In genomic region chr20:47500554-47500953, GRCh38 we compare ENCODE assay signal across 11 cellular contexts. TPM values are rescaled to one million over a fixed set of nuclear protein-coding genes. Genes with fewer than 3 reads are reported as not detected.
A peak's percentile ranks its signal among the peaks of the same experiment; 100 is the strongest.
DNase-seq lines count a peak whose midpoint lies in the region; ATAC-seq and TF ChIP-seq lines count a peak whose summit lies in the region.
"Had no signal": no experiment of that assay in that cellular context is flagged by ENCODE, and none has a peak within 500 bp of the region (broad histone marks: within the 10 kb centered on the region; RNA-seq: fewer than 3 reads in every experiment).

No MANE protein-coding gene starts in this region.

- no peaks in the 10 kb centered on the region for H3K4me1 ChIP-seq in BE2C
- H3K4me1 ChIP-seq in GM23248 (ENCODE audit: insufficient read depth), result 0 out of 2 replicates have a peak, but pooled peaks cover 8% of the 10 kb centered on the region
- peaks cover 4% of the 10 kb centered on the region for H3K4me1 ChIP-seq in SJCRH30

- no peaks in the 10 kb centered on the region for H3K9me2 ChIP-seq in GM23248 (ENCODE audit: insufficient read depth)

- peak overlapping the region; percentile 76; the same call in 1 of the 2 replicates for H3K27ac ChIP-seq in GM23248
- no peak overlapping the region for H3K27ac ChIP-seq in SJCRH30

- H3K27me3 ChIP-seq in BE2C (no peaks in the 10 kb centered on the region), GM23248 (replicated peaks; ENCODE audit: insufficient read depth) (no peaks in the 10 kb centered on the region), SJCRH30 (no peaks in the 10 kb centered on the region)

- no peaks in the 10 kb centered on the region for H3K9me3 ChIP-seq in BE2C
- no peaks in the 10 kb centered on the region for H3K9me3 ChIP-seq in GM23248 (ENCODE audit: low read depth)
- no peaks in the 10 kb centered on the region for H3K9me3 ChIP-seq in SJCRH30 (replicated peaks)
- H3K9me3 ChIP-seq: HAP-1 had no signal

- H3K4me2 ChIP-seq in GM23248 (ENCODE audit: unreplicated experiment), result no peak overlapping the region

- H3K79me2 ChIP-seq in GM23248 (ENCODE audit: insufficient read depth), result peaks cover 37% of the 10 kb centered on the region

- peak overlapping the region; percentile 91 for H3K4me3 ChIP-seq in BE2C (ENCODE audit: low read depth, low read length)
- H3K4me3 ChIP-seq in GM23248, result no peak overlapping the region
- H3K4me3 ChIP-seq in SJCRH30, result no peak overlapping the region

- peaks cover 31% of the 10 kb centered on the region for H3K36me3 Mint-ChIP-seq in activated T-helper 2 cell treated with anti-CD3 and anti-CD28 coated beads, Interferon-gamma antibody, Interleukin-2, Interleukin-4, amounts not matched to agents 10 μg/mL and 5 μg/mL and 100 μg/mL, durations not matched to agents 14 hours and 24 hours and 36 hours (ENCODE audit: low read depth)
- peaks cover 8 to 11% of the 10 kb centered on the region in 2 donors for H3K36me3 Mint-ChIP-seq in naive B cell

- no peak for DNase-seq in BE2C
- DNase-seq in GM23248, result peak; percentile 8
- DNase-seq in activated T-helper 2 cell treated with anti-CD3 and anti-CD28 coated beads, Interferon-gamma antibody, Interleukin-2, Interleukin-4, amounts not matched to agents 10 μg/mL and 5 μg/mL and 100 μg/mL, durations not matched to agents 14 hours and 24 hours and 36 hours (ENCODE audit: low spot score), result no peak
- DNase-seq in naive B cell, result no peak
- DNase-seq in SJCRH30, result no peak
- no peak for DNase-seq in left colon
- DNase-seq in NCI-H1048 (lab: John Stamatoyannopoulos, UW), result no peak
- DNase-seq: effector CD4-positive, alpha-beta T cell; KG1 had no signal

- no peaks in the 10 kb centered on the region for H3K27me3 Mint-ChIP-seq in activated T-helper 2 cell treated with anti-CD3 and anti-CD28 coated beads, Interferon-gamma antibody, Interleukin-2, Interleukin-4, amounts not matched to agents 10 μg/mL and 5 μg/mL and 100 μg/mL, durations not matched to agents 14 hours and 24 hours and 36 hours (ENCODE audit: low read depth)
- no peaks in the 10 kb centered on the region for H3K27me3 Mint-ChIP-seq in naive B cell

- no peak for TF ChIP-seq CTCF in BE2C (IDR thresholded peaks at IDR 0.05; ENCODE audit: low read depth, low read length)

- no peak for ATAC-seq in naive B cell (ENCODE audit: low read depth in 2 of 2)
- no peak for ATAC-seq in left colon
- no peak for ATAC-seq in GM21529 (IDR thresholded peaks at IDR 0.05; ENCODE audit: unreplicated experiment)

- H3K4me3 Mint-ChIP-seq in activated T-helper 2 cell treated with anti-CD3 and anti-CD28 coated beads, Interferon-gamma antibody, Interleukin-2, Interleukin-4, amounts not matched to agents 10 μg/mL and 5 μg/mL and 100 μg/mL, durations not matched to agents 14 hours and 24 hours and 36 hours (ENCODE audit: low read depth), result peak overlapping the region; percentile 100
- peak overlapping the region in 7 of 8 donors; percentile 60 to 100 (median 98) for H3K4me3 Mint-ChIP-seq in naive B cell

- H3K4me1 Mint-ChIP-seq in activated T-helper 2 cell treated with anti-CD3 and anti-CD28 coated beads, Interferon-gamma antibody, Interleukin-2, Interleukin-4, amounts not matched to agents 10 μg/mL and 5 μg/mL and 100 μg/mL, durations not matched to agents 14 hours and 24 hours and 36 hours (ENCODE audit: low read depth), result peaks cover 46% of the 10 kb centered on the region
- H3K4me1 Mint-ChIP-seq in naive B cell, result peaks cover 21 to 32% (median 27%) of the 10 kb centered on the region in 3 donors

- H3K27ac Mint-ChIP-seq in activated T-helper 2 cell treated with anti-CD3 and anti-CD28 coated beads, Interferon-gamma antibody, Interleukin-2, Interleukin-4, amounts not matched to agents 10 μg/mL and 5 μg/mL and 100 μg/mL, durations not matched to agents 14 hours and 24 hours and 36 hours, result peak overlapping the region; percentile 99
- peak overlapping the region in 4 of 6 donors; percentile 0 to 100 (median 66) for H3K27ac Mint-ChIP-seq in naive B cell

- intact Hi-C loops in activated T-helper 2 cell treated with anti-CD3 and anti-CD28 coated beads, Interferon-gamma antibody, Interleukin-2, Interleukin-4, amounts not matched to agents 10 μg/mL and 5 μg/mL and 100 μg/mL, durations not matched to agents 14 hours and 24 hours and 36 hours (cut with micrococcal nuclease), result loop anchor here (5.0 to 10.0 kb wide), 4 partner anchors 62 to 306 kb away; partner anchors contain the start of gene ZMYND8
- intact Hi-C loops in left colon (cut with DNase I, micrococcal nuclease), result loop anchor here in 1 of 2 donors (5.0 kb wide), 1 partner anchor 122 kb away; no protein-coding TSS in a partner anchor

- in situ Hi-C loops in GM23248 (cut with MboI), result no loop called here

- 86 to 88% methylated on average over 4 of the region's 4 CpGs for WGBS in GM23248 (ENCODE audit: low coverage in 1 of 2, low lambda C conversion rate in 2 of 2, missing lambda C conversion rate in 2 of 2), 2 experiments

- H3F3A ChIP-seq in GM23248 (ENCODE audit: insufficient read depth), result peaks cover 17% of the 10 kb centered on the region

- H2AFZ ChIP-seq in GM23248, result peak overlapping the region; percentile 89; the same call in 1 of the 2 replicates

- H3K9ac ChIP-seq in GM23248, result peak overlapping the region; percentile 88; the same call in 1 of the 2 replicates

- H3K9me3 Mint-ChIP-seq in activated T-helper 2 cell treated with anti-CD3 and anti-CD28 coated beads, Interferon-gamma antibody, Interleukin-2, Interleukin-4, amounts not matched to agents 10 μg/mL and 5 μg/mL and 100 μg/mL, durations not matched to agents 14 hours and 24 hours and 36 hours, result no peaks in the 10 kb centered on the region
- H3K9me3 Mint-ChIP-seq in naive B cell, result peaks cover 0 to 2% (median 0%) of the 10 kb centered on the region in 7 donors

- H4K20me1 ChIP-seq in GM23248 (ENCODE audit: insufficient read depth), result no peaks in the 10 kb centered on the region; the same call in 1 of the 2 replicates

- H3K36me3 ChIP-seq in BE2C (no peaks in the 10 kb centered on the region), GM23248 (ENCODE audit: low read depth) (no peaks in the 10 kb centered on the region), SJCRH30 (no peaks in the 10 kb centered on the region)
- H3K36me3 ChIP-seq: HAP-1 had no signal

RNA-seq across cellular contexts. Expression of gene NCOA3, which starts 1.1 kb away (rescaled TPM):
- polyA plus RNA-seq in BE2C (2012; ENCODE audit: insufficient read depth, insufficient read length, low read depth), result 8.5 TPM
- total RNA-seq in GM23248 (2014; rRNA removed; shearing (Covaris generic)), result 36.4 and 36.6 TPM in 2 replicates
- polyA plus RNA-seq in GM23248 (2016; fragmentation: Nextera tagmentation; extraction: Ambion mirVana), result 19.3 and 19.5 TPM in 2 replicates
- 119 and 126 TPM in 2 replicates for total RNA-seq in activated T-helper 2 cell treated with anti-CD3 and anti-CD28 coated beads, Interferon-gamma antibody, Interleukin-2, Interleukin-4, amounts not matched to agents 10 μg/mL and 5 μg/mL and 100 μg/mL, durations not matched to agents 14 hours and 24 hours and 36 hours
- polyA plus RNA-seq in naive B cell (ENCODE audit: low read depth in 6 of 6), result 10 to 100 TPM; 22.7 to 70.9 (median 54.1) TPM
- 26.7 and 28.1 TPM in 2 replicates for total RNA-seq in SJCRH30 (2014; rRNA removed; shearing (Covaris generic))
- 10 to 100 TPM; 22.9 to 23.6 TPM for total RNA-seq in left colon
